10 cellular contexts compared by ENCODE assay signal in genomic region chr12:125203145-125203765, GRCh38.
DNase-seq lines count a peak whose midpoint lies in the region; ATAC-seq, FAIRE-seq and TF ChIP-seq lines count a peak whose summit lies in the region.
"Had no signal": no experiment of that assay in that cellular context is flagged by ENCODE, and none has a peak within 500 bp of the region (broad histone marks: within the 10 kb centered on the region; RNA-seq: fewer than 3 reads in every experiment).

No MANE protein-coding gene starts in this region.

- no peaks in the 10 kb centered on the region for H3K36me3 Mint-ChIP-seq in nephron (ENCODE audit: low read depth)
- no peaks in the 10 kb centered on the region for H3K36me3 Mint-ChIP-seq in activated naive CD8-positive, alpha-beta T cell treated with anti-CD3 and anti-CD28 coated beads, Interleukin-2, amount 50 U/mL, for 24 hours (ENCODE audit: low read depth)

- peak; percentile 56 for TF ChIP-seq CTCF in GM10248 (IDR thresholded peaks at IDR 0.05; ENCODE audit: control extremely low read depth, extremely low read depth, low read depth, missing control alignments)
- peak; percentile 32 to 49 (median 38) for TF ChIP-seq CTCF in nephron (IDR thresholded peaks at IDR 0.05; ENCODE audit: unreplicated experiment in 3 of 3)

- ATAC-seq in HG02885 (IDR thresholded peaks at IDR 0.05; ENCODE audit: poor library complexity, unreplicated experiment) (peak; percentile 54), HG03139 (IDR thresholded peaks at IDR 0.05; ENCODE audit: unreplicated experiment) (no peak)
- ATAC-seq in activated naive CD8-positive, alpha-beta T cell treated with anti-CD3 and anti-CD28 coated beads, Interleukin-2, amount 50 U/mL, for 24 hours = no peak

- no peaks in the 10 kb centered on the region for H3K4me1 Mint-ChIP-seq in nephron
- H3K4me1 Mint-ChIP-seq in activated naive CD8-positive, alpha-beta T cell treated with anti-CD3 and anti-CD28 coated beads, Interleukin-2, amount 50 U/mL, for 24 hours = no peaks in the 10 kb centered on the region

- FAIRE-seq in H54 (lab: Jason Lieb, UNC) = no peak

- no peak for DNase-seq in GM10248 (ENCODE audit: extremely low spot score)
- peak; percentile 22 for DNase-seq in SW480 (ENCODE audit: low spot score)
- no peak for DNase-seq in activated naive CD8-positive, alpha-beta T cell treated with anti-CD3 and anti-CD28 coated beads, Interleukin-2, amount 50 U/mL, for 24 hours
- no peak for DNase-seq in H54 (ENCODE audit: insufficient read length, low spot score)
- no peak for DNase-seq in T-helper 9 cell
- DNase-seq: mesenchymal stem cell had no signal

- peaks cover 6% of the 10 kb centered on the region for H3K9me3 Mint-ChIP-seq in nephron
- no peaks in the 10 kb centered on the region for H3K9me3 Mint-ChIP-seq in activated naive CD8-positive, alpha-beta T cell treated with anti-CD3 and anti-CD28 coated beads, Interleukin-2, amount 50 U/mL, for 24 hours
- H3K9me3 Mint-ChIP-seq: stimulated activated naive CD8-positive, alpha-beta T cell treated with anti-CD3 and anti-CD28 coated beads, Interleukin-15, Interleukin-2, amounts not matched to agents 100 ng/mL and 50 ng/mL, for 24 hours had no signal

- H3K4me3 Mint-ChIP-seq in nephron = no peak overlapping the region
- H3K4me3 Mint-ChIP-seq in activated naive CD8-positive, alpha-beta T cell treated with anti-CD3 and anti-CD28 coated beads, Interleukin-2, amount 50 U/mL, for 24 hours = no peak overlapping the region
- H3K4me3 Mint-ChIP-seq: stimulated activated naive CD8-positive, alpha-beta T cell treated with anti-CD3 and anti-CD28 coated beads, Interleukin-15, Interleukin-2, amounts not matched to agents 100 ng/mL and 50 ng/mL, for 24 hours had no signal

- POLR2A ChIA-PET in GM10248 (lab: Yijun Ruan, JAX) = no interaction called here

- H3K27ac Mint-ChIP-seq in nephron = no peak overlapping the region
- H3K27ac Mint-ChIP-seq in activated naive CD8-positive, alpha-beta T cell treated with anti-CD3 and anti-CD28 coated beads, Interleukin-2, amount 50 U/mL, for 24 hours = no peak overlapping the region
- H3K27ac Mint-ChIP-seq: stimulated activated naive CD8-positive, alpha-beta T cell treated with anti-CD3 and anti-CD28 coated beads, Interleukin-15, Interleukin-2, amounts not matched to agents 100 ng/mL and 50 ng/mL, for 24 hours had no signal

- TF ChIP-seq POLR2A in H54 (IDR thresholded peaks at IDR 0.05; ENCODE audit: low read depth, low read length) = no peak

- CTCF ChIA-PET in GM10248 (lab: Yijun Ruan, JAX) = interaction anchor here (0.6 to 2.7 kb wide), 10 partner anchors 8 to 201 kb away, joined by 3 to 19 read pairs (median 3); no protein-coding TSS in a partner anchor

- H3K27me3 Mint-ChIP-seq in nephron (ENCODE audit: low read depth) = peaks cover 56% of the 10 kb centered on the region
- peaks cover 19% of the 10 kb centered on the region for H3K27me3 Mint-ChIP-seq in activated naive CD8-positive, alpha-beta T cell treated with anti-CD3 and anti-CD28 coated beads, Interleukin-2, amount 50 U/mL, for 24 hours
